ENCODE assay signal across 10 cellular contexts in genomic region chr15:34795267-34796081, GRCh38. TPM values are rescaled to one million over a fixed set of nuclear protein-coding genes. Genes with fewer than 3 reads are reported as not detected.
DNase-seq lines count a peak whose midpoint lies in the region; ATAC-seq and TF ChIP-seq lines count a peak whose summit lies in the region.
"Had no signal": no experiment of that assay in that cellular context is flagged by ENCODE, and none has a peak within 500 bp of the region (broad histone marks: within the 10 kb centered on the region; RNA-seq: fewer than 3 reads in every experiment).

Gene ACTC1, minus strand, starts transcription at chr15:34795549. Its CDS starts 741 bp downstream, at chr15:34794808.

- peak within 1 kb of the TSS; percentile 41 to 77 for H3K18ac ChIP-seq in mesenchymal stem cell (ENCODE audit: low read depth in 1 of 2, low read length in 2 of 2)

- peak within 1 kb of the TSS in 1 of 2 experiments; percentile 94 for H3K14ac ChIP-seq in mesenchymal stem cell (ENCODE audit: low read length in 2 of 2)

- peak within 1 kb of the TSS; percentile 73 for H4K8ac ChIP-seq in mesenchymal stem cell (ENCODE audit: low read length)

- no peaks in the 10 kb centered on the region for H3K9me3 Mint-ChIP-seq in activated T-cell treated with anti-CD3 and anti-CD28 coated beads, Interleukin-2, amount 50 U/mL, for 72 hours
- H3K9me3 Mint-ChIP-seq in endodermal cell: no peaks in the 10 kb centered on the region

- no peak within 1 kb of the TSS for H2BK5ac ChIP-seq in mesenchymal stem cell (ENCODE audit: low read depth, low read length, poor library complexity, severe bottlenecking)

- H3K4me3 ChIP-seq in endodermal cell (ENCODE audit: low read length): no peak within 1 kb of the TSS
- peak within 1 kb of the TSS in 1 of 2 experiments; percentile 51 for H3K4me3 ChIP-seq in mesenchymal stem cell (ENCODE audit: insufficient read depth in 1 of 2, low read depth in 1 of 2, low read length in 2 of 2)
- peak within 1 kb of the TSS; percentile 24 to 72 for H3K4me3 ChIP-seq in aorta (ENCODE audit: low read length in 2 of 2)

- peak within 1 kb of the TSS; percentile 40 to 42 for H3K4me3 Mint-ChIP-seq in activated T-cell treated with anti-CD3 and anti-CD28 coated beads, Interleukin-2, amount 50 U/mL, for 72 hours
- H3K4me3 Mint-ChIP-seq in endodermal cell: peak within 1 kb of the TSS; percentile 56

- H3K36me3 ChIP-seq in endodermal cell (ENCODE audit: control insufficient read depth, insufficient read depth, low read length): no peaks in the 10 kb centered on the region
- no peaks in the 10 kb centered on the region for H3K36me3 ChIP-seq in mesenchymal stem cell (ENCODE audit: control insufficient read depth in 1 of 2, insufficient read depth in 2 of 2, low read depth in 1 of 2, low read length in 2 of 2)
- H3K36me3 ChIP-seq in aorta (ENCODE audit: control insufficient read depth in 1 of 2, insufficient read depth in 2 of 2, low read length in 1 of 2): no peaks in the 10 kb centered on the region

- H3K9ac ChIP-seq in endodermal cell (ENCODE audit: extremely low read depth, low read length, poor library complexity, severe bottlenecking) (no peak within 1 kb of the TSS), mesenchymal stem cell (ENCODE audit: low read length) (peak within 1 kb of the TSS; percentile 68)

- peak; percentile 24 for TF ChIP-seq CTCF in endodermal cell (conservative IDR thresholded peaks at IDR 0.05)

- no peak within 1 kb of the TSS for H2BK120ac ChIP-seq in mesenchymal stem cell (ENCODE audit: low read depth, low read length)

- H3K27me3 ChIP-seq in endodermal cell (ENCODE audit: control insufficient read depth, insufficient read depth, low read length, poor library complexity, severe bottlenecking): peaks cover 37% of the 10 kb centered on the region
- H3K27me3 ChIP-seq in mesenchymal stem cell (ENCODE audit: control insufficient read depth in 1 of 2, insufficient read depth in 1 of 2, low read length in 2 of 2): peaks cover 58 to 83% of the 10 kb centered on the region in 2 experiments
- H3K27me3 ChIP-seq in aorta (ENCODE audit: control insufficient read depth in 1 of 2, insufficient read depth in 2 of 2, low read length in 1 of 2): no peaks in the 10 kb centered on the region

- H3K9me3 ChIP-seq in endodermal cell (ENCODE audit: control insufficient read depth, low read length) (no peaks in the 10 kb centered on the region), mesenchymal stem cell (ENCODE audit: control insufficient read depth, low read length) (no peaks in the 10 kb centered on the region), aorta (ENCODE audit: control insufficient read depth, low read length) (no peaks in the 10 kb centered on the region)

- H3K4me1 ChIP-seq in endodermal cell (ENCODE audit: control insufficient read depth, insufficient read depth, low read length): peaks cover 5% of the 10 kb centered on the region
- H3K4me1 ChIP-seq in mesenchymal stem cell (ENCODE audit: control insufficient read depth, insufficient read depth, low read depth, low read length): peaks cover 13% of the 10 kb centered on the region
- peaks cover 0 to 11% of the 10 kb centered on the region in 2 donors for H3K4me1 ChIP-seq in aorta (ENCODE audit: control insufficient read depth in 1 of 2, insufficient read depth in 2 of 2, low read length in 2 of 2)

- H3K36me3 Mint-ChIP-seq in activated T-cell treated with anti-CD3 and anti-CD28 coated beads, Interleukin-2, amount 50 U/mL, for 72 hours (ENCODE audit: insufficient read depth in 2 of 2): peaks cover 0 to 1% of the 10 kb centered on the region in 2 donors
- no peaks in the 10 kb centered on the region for H3K36me3 Mint-ChIP-seq in endodermal cell (ENCODE audit: low read depth)
- H3K36me3 Mint-ChIP-seq: CD4-positive, CD25-positive, alpha-beta regulatory T cell had no signal

- H3K4me2 ChIP-seq in mesenchymal stem cell (ENCODE audit: low read length, poor library complexity, severe bottlenecking): peak within 1 kb of the TSS; percentile 54

- H2AFZ ChIP-seq in mesenchymal stem cell (ENCODE audit: low read depth, low read length): peak within 1 kb of the TSS; percentile 86

- no peak within 1 kb of the TSS for H4K91ac ChIP-seq in mesenchymal stem cell (ENCODE audit: low read length)

- no peak within 1 kb of the TSS for H2BK15ac ChIP-seq in mesenchymal stem cell (ENCODE audit: low read depth, poor library complexity, severe bottlenecking)

- H3K4ac ChIP-seq in mesenchymal stem cell (ENCODE audit: low read depth in 1 of 2, low read length in 2 of 2): peak within 1 kb of the TSS in 1 of 2 experiments; percentile 50

- no peaks in the 10 kb centered on the region for H3K79me1 ChIP-seq in mesenchymal stem cell (replicated peaks; ENCODE audit: low read length, poor library complexity, severe bottlenecking)

- H2AK5ac ChIP-seq in mesenchymal stem cell (ENCODE audit: low read length, severe bottlenecking): no peak within 1 kb of the TSS

- no peaks in the 10 kb centered on the region for H3K4me1 Mint-ChIP-seq in activated T-cell treated with anti-CD3 and anti-CD28 coated beads, Interleukin-2, amount 50 U/mL, for 72 hours (ENCODE audit: low read depth)
- peaks cover 10% of the 10 kb centered on the region for H3K4me1 Mint-ChIP-seq in endodermal cell
- H3K4me1 Mint-ChIP-seq: CD4-positive, CD25-positive, alpha-beta regulatory T cell had no signal

- H3K23ac ChIP-seq in mesenchymal stem cell (ENCODE audit: low read length in 2 of 2): no peak within 1 kb of the TSS

- peak; percentile 5 to 15 for DNase-seq in activated T-cell treated with anti-CD3 and anti-CD28 coated beads, Interleukin-2, amount 50 U/mL, for 72 hours
- DNase-seq in activated T-cell treated with anti-CD3 and anti-CD28 coated beads for 4 hours: no peak
- DNase-seq in endodermal cell: peak; percentile 90
- DNase-seq in mesenchymal stem cell: peak; percentile 59
- DNase-seq in aorta: peak; percentile 83 to 93
- DNase-seq: CD4-positive, CD25-positive, alpha-beta regulatory T cell; naive B cell had no signal

- peak within 1 kb of the TSS; percentile 43 to 51 for H2BK12ac ChIP-seq in mesenchymal stem cell (ENCODE audit: low read length in 2 of 2)

- intact Hi-C loops in aorta (cut with DNase I): loop anchor here (5.0 kb wide), 4 partner anchors 47 to 107 kb away; no protein-coding TSS in a partner anchor

- H3K27ac ChIP-seq in endodermal cell (ENCODE audit: low read depth, low read length) (peak within 1 kb of the TSS; percentile 18), mesenchymal stem cell (ENCODE audit: low read length, poor library complexity, severe bottlenecking) (no peak within 1 kb of the TSS), aorta (ENCODE audit: low read depth in 1 of 2, low read length in 2 of 2) (peak within 1 kb of the TSS; percentile 73 to 83)

- H3K27ac Mint-ChIP-seq in activated T-cell treated with anti-CD3 and anti-CD28 coated beads, Interleukin-2, amount 50 U/mL, for 72 hours: no peak within 1 kb of the TSS
- no peak within 1 kb of the TSS for H3K27ac Mint-ChIP-seq in endodermal cell
- H3K27ac Mint-ChIP-seq: naive B cell had no signal

- ATAC-seq in activated T-cell treated with anti-CD3 and anti-CD28 coated beads, Interleukin-2, amount 50 U/mL, for 72 hours (replicated peaks in 1 of 2): peak; percentile 50 to 51
- ATAC-seq in aorta (ENCODE audit: low FRiP score) (peak; percentile 87), GM21723 (IDR thresholded peaks at IDR 0.05; ENCODE audit: unreplicated experiment) (no peak), SK-N-SH treated with all-trans-retinoic acid at 6 μM for 48 hours (no peak), HG03159 (IDR thresholded peaks at IDR 0.05; ENCODE audit: unreplicated experiment) (no peak)

- H3K27me3 Mint-ChIP-seq in activated T-cell treated with anti-CD3 and anti-CD28 coated beads, Interleukin-2, amount 50 U/mL, for 72 hours (ENCODE audit: low read depth): peaks cover 69% of the 10 kb centered on the region
- peaks cover 42% of the 10 kb centered on the region for H3K27me3 Mint-ChIP-seq in endodermal cell (ENCODE audit: insufficient read depth)

- WGBS in endodermal cell (ENCODE audit: insufficient coverage in 1 of 2, insufficient read length in 1 of 2), 2 experiments: 20 to 41% methylated on average over 6 to 43 of the region's 44 CpGs
- 14% methylated on average over 35 of the region's 44 CpGs for WGBS in mesenchymal stem cell
- 7 to 9% methylated on average over 28 to 44 of the region's 44 CpGs for WGBS in aorta, 2 donors

TF ChIP-seq in SK-N-SH treated with all-trans-retinoic acid at 6 μM for 48 hours, 23 proteins besides CTCF, POLR2A, EP300 and RAD21 (continues in another document):
- TF ChIP-seq ZFP3 (CRISPR knock-in tag; IDR thresholded peaks at IDR 0.05): no peak
- no peak for TF ChIP-seq PPARA (CRISPR knock-in tag; IDR thresholded peaks at IDR 0.05; ENCODE audit: borderline replicate concordance)
- TF ChIP-seq TOX (CRISPR knock-in tag; IDR thresholded peaks at IDR 0.05; ENCODE audit: borderline replicate concordance): no peak
- TF ChIP-seq POU6F1 (CRISPR knock-in tag; IDR thresholded peaks at IDR 0.05; ENCODE audit: borderline replicate concordance, low read depth): no peak
- TF ChIP-seq ZC3H10 (CRISPR knock-in tag; IDR thresholded peaks at IDR 0.05): no peak

RNA-seq across cellular contexts. Expression of gene ACTC1, which starts in this region (rescaled TPM):
- total RNA-seq in activated T-cell treated with anti-CD3 and anti-CD28 coated beads, Interleukin-2, amount 50 U/mL, for 72 hours: not detected
- total RNA-seq in endodermal cell (10 to 100 TPM; 42.5 to 58.2 TPM), aorta (1,000 to 10,000 TPM in 1 of 2 donors, 100 to 1,000 TPM in 1; 107 to 2,067 TPM)
- 97.7 TPM for polyA plus RNA-seq in endodermal cell (2013, experiment 1 of 2)
- 99.3 TPM for polyA plus RNA-seq in endodermal cell (2013, experiment 2 of 2)
- polyA plus RNA-seq in mesenchymal stem cell (2013, experiment 1 of 2): 0.11 TPM
- 0.11 TPM for polyA plus RNA-seq in mesenchymal stem cell (2013, experiment 2 of 2)
- 10 to 100 TPM; 28.6 to 35.8 TPM for polyA plus RNA-seq in aorta
- total RNA-seq: CD4-positive, CD25-positive, alpha-beta regulatory T cell had no signal
- polyA plus RNA-seq: CD4-positive, CD25-positive, alpha-beta regulatory T cell had no signal

Comparison
In these comparisons a context has a peak if more than half of its experiments do, and no peak if none do; other contexts are left out.
1. RNA of gene ACTC1 (total RNA-seq): 107 to 2,067 TPM in aorta and 42.5 to 58.2 TPM in endodermal cell; not detected in activated T-cell treated with anti-CD3 and anti-CD28 coated beads, Interleukin-2, amount 50 U/mL, for 72 hours; every median in the first group is over 10 times any median in the second.
2. Peak in DNase-seq and ATAC-seq in activated T-cell treated with anti-CD3 and anti-CD28 coated beads, Interleukin-2, amount 50 U/mL, for 72 hours; RNA of the gene not detected or under 1 TPM.